9 cellular contexts compared by ENCODE assay signal in the genomic region with DNA sequence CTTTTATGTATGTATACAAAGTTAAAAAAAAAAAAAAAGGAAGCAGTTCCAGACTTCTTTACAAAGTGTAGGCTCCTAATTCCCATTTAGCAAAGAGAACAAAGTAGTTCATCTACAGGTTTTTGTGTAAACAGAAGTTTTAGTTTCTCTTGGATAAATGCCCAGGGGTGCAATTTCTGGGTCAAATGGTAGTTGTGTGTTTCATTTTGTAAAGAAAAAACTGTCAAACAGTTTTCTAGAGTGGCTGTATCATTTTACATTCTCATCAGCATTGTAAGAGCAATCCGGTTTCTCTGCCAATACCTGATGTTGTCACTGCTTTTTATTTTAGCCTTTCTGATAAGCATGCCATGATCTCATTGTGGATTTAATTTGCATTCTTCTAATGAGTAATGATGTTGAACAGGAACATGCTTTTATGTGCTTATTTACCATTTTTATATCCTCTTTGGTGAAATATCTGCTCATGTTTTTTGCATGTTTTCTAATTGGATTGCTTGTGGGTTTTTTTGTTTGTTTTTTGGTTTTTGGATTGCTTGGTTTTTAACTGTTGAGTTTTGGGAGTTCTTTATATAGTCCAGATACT. TPM values are rescaled to one million over a fixed set of nuclear protein-coding genes. Genes with fewer than 3 reads are reported as not detected.
DNase-seq lines count a peak whose midpoint lies in the region; ATAC-seq, FAIRE-seq and TF ChIP-seq lines count a peak whose summit lies in the region.
"Had no signal": no experiment of that assay in that cellular context is flagged by ENCODE, and none has a peak within 500 bp of the region (broad histone marks: within the 10 kb centered on the region; RNA-seq: fewer than 3 reads in every experiment).

No MANE protein-coding gene starts in this region.

- no peak for TF ChIP-seq CTCF in esophagus muscularis mucosa (IDR thresholded peaks at IDR 0.05)

- no peak for FAIRE-seq in RCC 7860 (lab: Jason Lieb, UNC)

- peak overlapping the region; percentile 6 for H3K4me3 ChIP-seq in endocrine pancreas (ENCODE audit: control insufficient read depth, insufficient read depth, low read length)
- no peak overlapping the region for H3K4me3 ChIP-seq in esophagus muscularis mucosa
- H3K4me3 ChIP-seq: skin epidermis had no signal

- no peaks in the 10 kb centered on the region for H3K27me3 Mint-ChIP-seq in stimulated activated naive CD8-positive, alpha-beta T cell treated with anti-CD3 and anti-CD28 coated beads, Interleukin-15, amount 100 ng/mL, for 72 hours

- H3K27ac ChIP-seq in esophagus muscularis mucosa (replicated peaks in 1 of 4): peak overlapping the region in 1 of 4 donors; percentile 17

- no peak overlapping the region for H3K9ac ChIP-seq in endocrine pancreas (ENCODE audit: control insufficient read depth, insufficient read depth, low read length)

- no peak overlapping the region for H3K27ac Mint-ChIP-seq in stimulated activated naive CD8-positive, alpha-beta T cell treated with anti-CD3 and anti-CD28 coated beads, Interleukin-15, amount 100 ng/mL, for 72 hours
- H3K27ac Mint-ChIP-seq in stimulated activated effector memory CD8-positive, alpha-beta T cell treated with anti-CD3 and anti-CD28 coated beads, Interleukin-12 subunit alpha, Interleukin-12 subunit beta, amount 100 ng/mL, for 72 hours: peak overlapping the region; percentile 9

- intact Hi-C loops in esophagus muscularis mucosa (cut with DNase I): no loop called here

- no peaks in the 10 kb centered on the region for H3K36me3 ChIP-seq in endocrine pancreas (ENCODE audit: control insufficient read depth, insufficient read depth, low read length)
- peaks cover 0 to 9% (median 4%) of the 10 kb centered on the region in 4 donors for H3K36me3 ChIP-seq in esophagus muscularis mucosa

- no peak overlapping the region for H3K4me3 Mint-ChIP-seq in stimulated activated naive CD8-positive, alpha-beta T cell treated with anti-CD3 and anti-CD28 coated beads, Interleukin-15, amount 100 ng/mL, for 72 hours
- no peak overlapping the region for H3K4me3 Mint-ChIP-seq in stimulated activated effector memory CD8-positive, alpha-beta T cell treated with anti-CD3 and anti-CD28 coated beads, Interleukin-12 subunit alpha, Interleukin-12 subunit beta, amount 100 ng/mL, for 72 hours

- H3K9me3 Mint-ChIP-seq in stimulated activated naive CD8-positive, alpha-beta T cell treated with anti-CD3 and anti-CD28 coated beads, Interleukin-15, amount 100 ng/mL, for 72 hours: no peaks in the 10 kb centered on the region
- no peaks in the 10 kb centered on the region for H3K9me3 Mint-ChIP-seq in stimulated activated effector memory CD8-positive, alpha-beta T cell treated with anti-CD3 and anti-CD28 coated beads, Interleukin-12 subunit alpha, Interleukin-12 subunit beta, amount 100 ng/mL, for 72 hours

- no peak for TF ChIP-seq POLR2A in esophagus muscularis mucosa (IDR thresholded peaks at IDR 0.05; ENCODE audit: low read depth)

- H3K36me3 Mint-ChIP-seq in stimulated activated effector memory CD8-positive, alpha-beta T cell treated with anti-CD3 and anti-CD28 coated beads, Interleukin-12 subunit alpha, Interleukin-12 subunit beta, amount 100 ng/mL, for 72 hours: no peaks in the 10 kb centered on the region

- DNase-seq in stimulated activated naive CD8-positive, alpha-beta T cell treated with anti-CD3 and anti-CD28 coated beads, Interleukin-15, amount 100 ng/mL, for 72 hours: no peak
- no peak for DNase-seq in stimulated activated naive CD8-positive, alpha-beta T cell treated with anti-CD3 and anti-CD28 coated beads, Interleukin-15, Interleukin-2, amounts not matched to agents 100 U/mL and 50 U/mL, for 24 hours
- DNase-seq in NCI-H2081 treated with DMSO at 0.1 percent for 48 hours (lab: John Stamatoyannopoulos, UW) (peak; percentile 97), RCC 7860 (ENCODE audit: low spot score) (no peak), esophagus muscularis mucosa (ENCODE audit: extremely low spot score) (no peak)
- DNase-seq in stimulated activated effector memory CD8-positive, alpha-beta T cell treated with anti-CD3 and anti-CD28 coated beads, Interleukin-12 subunit alpha, Interleukin-12 subunit beta, amount 100 ng/mL, for 72 hours (ENCODE audit: low spot score in 2 of 2): no peak

- ATAC-seq in stimulated activated naive CD8-positive, alpha-beta T cell treated with anti-CD3 and anti-CD28 coated beads, Interleukin-15, amount 100 ng/mL, for 72 hours: peak; percentile 50
- no peak for ATAC-seq in stimulated activated naive CD8-positive, alpha-beta T cell treated with anti-CD3 and anti-CD28 coated beads, Interleukin-15, Interleukin-2, amounts not matched to agents 100 U/mL and 50 U/mL, for 24 hours
- ATAC-seq in stimulated activated effector memory CD8-positive, alpha-beta T cell treated with anti-CD3 and anti-CD28 coated beads, Interleukin-12 subunit alpha, Interleukin-12 subunit beta, amount 100 ng/mL, for 72 hours: peak; percentile 56
- ATAC-seq in GM19397 (IDR thresholded peaks at IDR 0.05; ENCODE audit: unreplicated experiment): no peak

- H3K4me1 ChIP-seq in endocrine pancreas (ENCODE audit: control insufficient read depth, insufficient read depth, low read length) (peaks cover 5% of the 10 kb centered on the region), esophagus muscularis mucosa (peaks cover 16 to 32% (median 25%) of the 10 kb centered on the region in 4 donors)

- H3K9me3 ChIP-seq in endocrine pancreas (ENCODE audit: control insufficient read depth, low read length): no peaks in the 10 kb centered on the region
- H3K9me3 ChIP-seq in esophagus muscularis mucosa: no peaks in the 10 kb centered on the region

- H3K4me1 Mint-ChIP-seq in stimulated activated naive CD8-positive, alpha-beta T cell treated with anti-CD3 and anti-CD28 coated beads, Interleukin-15, amount 100 ng/mL, for 72 hours: peaks cover 13% of the 10 kb centered on the region
- H3K4me1 Mint-ChIP-seq in stimulated activated effector memory CD8-positive, alpha-beta T cell treated with anti-CD3 and anti-CD28 coated beads, Interleukin-12 subunit alpha, Interleukin-12 subunit beta, amount 100 ng/mL, for 72 hours: peaks cover 35% of the 10 kb centered on the region

- no peak for TF ChIP-seq EP300 in esophagus muscularis mucosa (IDR thresholded peaks at IDR 0.05)

- H3K27me3 ChIP-seq in endocrine pancreas (ENCODE audit: control insufficient read depth, insufficient read depth, low read length) (no peaks in the 10 kb centered on the region), esophagus muscularis mucosa (no peaks in the 10 kb centered on the region)

- 18% methylated on average over 1 of the region's 1 CpG for WGBS in esophagus muscularis mucosa

RNA-seq across cellular contexts. Expression of a gene that starts 16.6 kb away (rescaled TPM):
- total RNA-seq in esophagus muscularis mucosa: 10 to 100 TPM; 47.5 to 65.8 (median 48.3) TPM

Comparison
In these comparisons a context has a peak if more than half of its experiments do, and no peak if none do; other contexts are left out.
1. ATAC-seq: peak in stimulated activated naive CD8-positive, alpha-beta T cell treated with anti-CD3 and anti-CD28 coated beads, Interleukin-15, amount 100 ng/mL, for 72 hours (single experiment) and stimulated activated effector memory CD8-positive, alpha-beta T cell treated with anti-CD3 and anti-CD28 coated beads, Interleukin-12 subunit alpha, Interleukin-12 subunit beta, amount 100 ng/mL, for 72 hours (single experiment); none in stimulated activated naive CD8-positive, alpha-beta T cell treated with anti-CD3 and anti-CD28 coated beads, Interleukin-15, Interleukin-2, amounts not matched to agents 100 U/mL and 50 U/mL, for 24 hours (single experiment) and GM19397 (single experiment).